Comparison of ENCODE assay signal across 28 cellular contexts in genomic region chr10:6990891-6991290, GRCh38.
DNase-seq lines count a peak whose midpoint lies in the region; ATAC-seq and TF ChIP-seq lines count a peak whose summit lies in the region.
"Had no signal": no experiment of that assay in that cellular context is flagged by ENCODE, and none has a peak within 500 bp of the region (broad histone marks: within the 10 kb centered on the region; RNA-seq: fewer than 3 reads in every experiment).

No MANE protein-coding gene starts in this region.

- no peaks in the 10 kb centered on the region for H3K36me3 Mint-ChIP-seq in activated naive CD4-positive, alpha-beta T cell treated with anti-CD3 and anti-CD28 coated beads, Interleukin-2, amount 50 U/mL, for 24 hours
- H3K36me3 Mint-ChIP-seq in activated naive CD4-positive, alpha-beta T cell treated with anti-CD3 and anti-CD28 coated beads, Interleukin-2, amount 10 ng/mL, durations not matched to agents 7 days and 5 days, result no peaks in the 10 kb centered on the region
- H3K36me3 Mint-ChIP-seq in T-helper 17 cell (ENCODE audit: low read depth), result peaks cover 6% of the 10 kb centered on the region
- H3K36me3 Mint-ChIP-seq: naive B cell had no signal

- peak overlapping the region; percentile 70 for H3K4me2 ChIP-seq in Loucy (ENCODE audit: low read depth, low read length, poor library complexity, severe bottlenecking)
- H3K4me2 ChIP-seq: KMS-11 had no signal

- no peak for TF ChIP-seq CTCF in Loucy (conservative IDR thresholded peaks at IDR 0.05; ENCODE audit: low read length)

- H3K4me3 Mint-ChIP-seq in activated naive CD4-positive, alpha-beta T cell treated with anti-CD3 and anti-CD28 coated beads, Interleukin-2, amount 50 U/mL, for 24 hours, result no peak overlapping the region
- H3K4me3 Mint-ChIP-seq in activated naive CD4-positive, alpha-beta T cell treated with anti-CD3 and anti-CD28 coated beads, Interleukin-2, amount 10 ng/mL, durations not matched to agents 7 days and 5 days, result no peak overlapping the region
- peak overlapping the region; percentile 13 for H3K4me3 Mint-ChIP-seq in T-helper 17 cell
- H3K4me3 Mint-ChIP-seq: activated CD4-positive, alpha-beta T cell treated with anti-CD3 and anti-CD28 coated beads for 36 hours; H9; naive B cell; T-helper 1 cell treated with Interleukin-12 subunit alpha and Interleukin-12 subunit beta and Interleukin-4 antibody, amounts not matched to agents 30 μg/mL and 1 μg/mL, for 36 hours had no signal

- CTCF ChIA-PET in activated naive CD4-positive, alpha-beta T cell treated with anti-CD3 and anti-CD28 coated beads, Interleukin-2, amount 10 ng/mL, durations not matched to agents 7 days and 5 days (lab: Charles Lee), result no interaction called here

- ATAC-seq in T-helper 17 cell, result no peak
- no peak for ATAC-seq in HG02610 (IDR thresholded peaks at IDR 0.05; ENCODE audit: unreplicated experiment)
- ATAC-seq: activated CD4-positive, alpha-beta T cell treated with anti-CD3 and anti-CD28 coated beads for 36 hours had no signal

- H3K36me3 ChIP-seq in Loucy (ENCODE audit: insufficient read depth, low read length), result no peaks in the 10 kb centered on the region
- H3K36me3 ChIP-seq: breast epithelium had no signal

- peak overlapping the region; percentile 1 for H3K27ac ChIP-seq in substantia nigra (ENCODE audit: low read depth, low read length, poor library complexity, severe bottlenecking)
- H3K27ac ChIP-seq: breast epithelium, epithelial cell of prostate, KMS-11, RWPE1, SK-N-MC, skin epidermis had no signal

- H3F3A ChIP-seq in Loucy (ENCODE audit: low read depth), result peaks cover 9% of the 10 kb centered on the region

- no peaks in the 10 kb centered on the region for H3K9me2 ChIP-seq in Loucy (replicated peaks; ENCODE audit: low read depth, low read length)

- H4K20me1 ChIP-seq in Loucy (ENCODE audit: insufficient read depth, low read length, poor library complexity, severe bottlenecking), result no peaks in the 10 kb centered on the region

- H3K9ac ChIP-seq in Loucy (ENCODE audit: low read depth, low read length, poor library complexity, severe bottlenecking), result peak overlapping the region; percentile 67
- H3K9ac ChIP-seq: KMS-11 had no signal

- peaks cover 66% of the 10 kb centered on the region for H3K4me1 ChIP-seq in Loucy (ENCODE audit: insufficient read depth, low read length, poor library complexity, severe bottlenecking)
- H3K4me1 ChIP-seq: breast epithelium, Caco-2 had no signal

- H3K9me3 ChIP-seq in Loucy (ENCODE audit: insufficient read depth, low read depth, low read length) (no peaks in the 10 kb centered on the region), T-helper 17 cell (ENCODE audit: control insufficient read depth, low read length, poor library complexity, severe bottlenecking) (no peaks in the 10 kb centered on the region)
- H3K9me3 ChIP-seq: breast epithelium had no signal

- no peak for DNase-seq in activated naive CD4-positive, alpha-beta T cell treated with anti-CD3 and anti-CD28 coated beads, Interleukin-2, amount 10 ng/mL, durations not matched to agents 7 days and 5 days
- DNase-seq in T-helper 17 cell (no peak), substantia nigra (lab: John Stamatoyannopoulos, UW) (no peak), HuH-7.5 (ENCODE audit: low spot score) (no peak)
- DNase-seq in stimulated activated naive CD4-positive, alpha-beta T cell treated with Interleukin-2 at 50 U/mL for 16 hours (lab: John Stamatoyannopoulos, UW), result no peak
- DNase-seq: activated CD4-positive, alpha-beta T cell treated with anti-CD3 and anti-CD28 coated beads for 36 hours; activated naive CD4-positive, alpha-beta T cell treated with Interleukin-2 at 50 U/mL for 16 hours; C1 segment of cervical spinal cord; Caco-2; DMS79; effector CD4-positive, alpha-beta T cell; H9; naive B cell; NCI-H1105; NCI-H2029 treated with DMSO at 0.1 percent for 48 hours; NCI-H2227 treated with DMSO at 0.1 percent for 48 hours; NCI-H526 treated with DMSO at 0.1 percent for 48 hours; trophoblast cell had no signal

- H2AFZ ChIP-seq in Loucy (ENCODE audit: low read length), result no peak overlapping the region

- H3K4me3 ChIP-seq in Loucy (ENCODE audit: low read length, poor library complexity, severe bottlenecking), result peak overlapping the region; percentile 47
- H3K4me3 ChIP-seq: breast epithelium, SK-N-MC, skin epidermis had no signal

- peak overlapping the region; percentile 43 for H3K27ac Mint-ChIP-seq in activated naive CD4-positive, alpha-beta T cell treated with anti-CD3 and anti-CD28 coated beads, Interleukin-2, amount 50 U/mL, for 24 hours
- H3K27ac Mint-ChIP-seq in activated naive CD4-positive, alpha-beta T cell treated with anti-CD3 and anti-CD28 coated beads, Interleukin-2, amount 10 ng/mL, durations not matched to agents 7 days and 5 days, result no peak overlapping the region
- H3K27ac Mint-ChIP-seq in T-helper 17 cell, result peak overlapping the region; percentile 0
- H3K27ac Mint-ChIP-seq: activated CD4-positive, alpha-beta T cell treated with anti-CD3 and anti-CD28 coated beads for 36 hours; H9; naive B cell; T-helper 1 cell treated with Interleukin-12 subunit alpha and Interleukin-12 subunit beta and Interleukin-4 antibody, amounts not matched to agents 30 μg/mL and 1 μg/mL, for 36 hours had no signal

- no peaks in the 10 kb centered on the region for H3K27me3 Mint-ChIP-seq in activated naive CD4-positive, alpha-beta T cell treated with anti-CD3 and anti-CD28 coated beads, Interleukin-2, amount 50 U/mL, for 24 hours
- peaks cover 29% of the 10 kb centered on the region for H3K27me3 Mint-ChIP-seq in activated naive CD4-positive, alpha-beta T cell treated with anti-CD3 and anti-CD28 coated beads, Interleukin-2, amount 10 ng/mL, durations not matched to agents 7 days and 5 days
- peaks cover 5% of the 10 kb centered on the region for H3K27me3 Mint-ChIP-seq in T-helper 17 cell
- H3K27me3 Mint-ChIP-seq: activated CD4-positive, alpha-beta T cell treated with anti-CD3 and anti-CD28 coated beads for 36 hours had no signal

- H3K4me1 Mint-ChIP-seq in activated naive CD4-positive, alpha-beta T cell treated with anti-CD3 and anti-CD28 coated beads, Interleukin-2, amount 50 U/mL, for 24 hours, result peaks cover 8% of the 10 kb centered on the region
- peaks cover 8% of the 10 kb centered on the region for H3K4me1 Mint-ChIP-seq in activated naive CD4-positive, alpha-beta T cell treated with anti-CD3 and anti-CD28 coated beads, Interleukin-2, amount 10 ng/mL, durations not matched to agents 7 days and 5 days
- peaks cover 5% of the 10 kb centered on the region for H3K4me1 Mint-ChIP-seq in T-helper 17 cell

- no peaks in the 10 kb centered on the region for H3K9me3 Mint-ChIP-seq in activated naive CD4-positive, alpha-beta T cell treated with anti-CD3 and anti-CD28 coated beads, Interleukin-2, amount 50 U/mL, for 24 hours
- H3K9me3 Mint-ChIP-seq in activated naive CD4-positive, alpha-beta T cell treated with anti-CD3 and anti-CD28 coated beads, Interleukin-2, amount 10 ng/mL, durations not matched to agents 7 days and 5 days, result no peaks in the 10 kb centered on the region
- H3K9me3 Mint-ChIP-seq: naive B cell had no signal

- no peaks in the 10 kb centered on the region for H3K79me2 ChIP-seq in Loucy (ENCODE audit: insufficient read depth, low read length)

- no peaks in the 10 kb centered on the region for H3K27me3 ChIP-seq in Loucy (ENCODE audit: insufficient read depth, low read length, poor library complexity, severe bottlenecking)
- H3K27me3 ChIP-seq: breast epithelium had no signal
